Comparison of ENCODE assay signal across 24 cellular contexts in the genomic region with DNA sequence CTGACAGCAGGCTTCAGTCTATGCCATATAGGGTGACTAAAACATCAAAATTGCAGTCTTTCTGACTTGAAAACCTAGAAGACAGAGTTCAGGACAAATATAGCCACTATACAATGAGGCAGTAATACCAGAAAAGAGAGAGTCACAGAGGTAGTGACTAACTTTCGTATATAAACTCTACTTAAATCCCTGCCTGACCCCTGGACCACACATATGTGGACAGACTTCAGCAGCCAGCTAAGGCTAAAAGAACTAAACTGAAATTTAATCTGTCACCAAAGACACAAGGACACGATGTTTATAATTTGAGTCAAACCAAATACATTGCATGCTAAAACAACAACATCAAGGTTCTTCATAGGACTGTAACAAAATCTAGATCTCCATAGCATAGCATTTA.
A peak's percentile ranks its signal among the peaks of the same experiment; 100 is the strongest.
DNase-seq lines count a peak whose midpoint lies in the region; ATAC-seq, FAIRE-seq and TF ChIP-seq lines count a peak whose summit lies in the region.
"Had no signal": no experiment of that assay in that cellular context is flagged by ENCODE, and none has a peak within 500 bp of the region (broad histone marks: within the 10 kb centered on the region; RNA-seq: fewer than 3 reads in every experiment).

No MANE protein-coding gene starts in this region.

- CTCF ChIA-PET in IMR-90 (lab: Yijun Ruan, JAX), result no interaction called here
- CTCF ChIA-PET in K562 (lab: Yijun Ruan, JAX; ENCODE audit: low intra/inter-chr PET ratio), result no interaction called here

- H3K36me3 ChIP-seq in IMR-90 (ENCODE audit: control insufficient read depth, insufficient read depth, low read length), result no peaks in the 10 kb centered on the region
- H3K36me3 ChIP-seq in K562 (ENCODE audit: control insufficient read depth, insufficient read depth, low read length), result no peaks in the 10 kb centered on the region
- H3K36me3 ChIP-seq in uterus, result no peaks in the 10 kb centered on the region
- H3K36me3 ChIP-seq in GM23338 (ENCODE audit: insufficient read depth), result no peaks in the 10 kb centered on the region
- H3K36me3 ChIP-seq: BE2C, HAP-1 had no signal

- H2BK20ac ChIP-seq in IMR-90 (ENCODE audit: low read depth, low read length), result no peak overlapping the region

- TF ChIP-seq CTCF in IMR-90 (conservative IDR thresholded peaks at IDR 0.05; ENCODE audit: low read depth, low read length), result no peak
- no peak for TF ChIP-seq CTCF in K562 (IDR thresholded peaks at IDR 0.05 in 2 of 3, conservative IDR thresholded peaks at IDR 0.05 in 1 of 3; ENCODE audit: insufficient read depth in 2 of 3, low read depth in 1 of 3, low read length in 3 of 3)
- no peak for TF ChIP-seq CTCF in uterus (IDR thresholded peaks at IDR 0.05)
- TF ChIP-seq CTCF in GM23338 (conservative IDR thresholded peaks at IDR 0.05; ENCODE audit: low read depth in 2 of 2), result no peak

- H3K36me3 Mint-ChIP-seq in GM23338 (ENCODE audit: low read depth), result no peaks in the 10 kb centered on the region
- H3K36me3 Mint-ChIP-seq: CD4-positive, CD25-positive, alpha-beta regulatory T cell; IgD-negative memory B cell had no signal

- no peak overlapping the region for H2AFZ ChIP-seq in IMR-90 (replicated peaks; ENCODE audit: low read length, poor library complexity)
- no peak overlapping the region for H2AFZ ChIP-seq in K562 (ENCODE audit: low read depth, low read length)
- H2AFZ ChIP-seq in GM23338, result no peak overlapping the region

- no peak overlapping the region for H2BK120ac ChIP-seq in IMR-90 (ENCODE audit: low read depth, low read length)

- POLR2A ChIA-PET in IMR-90 (lab: Charles Lee; ENCODE audit: unreplicated experiment), result interaction anchor here (0.8 kb wide), 1 partner anchor 11 kb away, joined by 3 read pairs; no protein-coding TSS in a partner anchor
- POLR2A ChIA-PET in K562 (lab: Yijun Ruan, JAX), result interaction anchor here (0.7 kb wide), 1 partner anchor 8 kb away, joined by 3 read pairs; no protein-coding TSS in a partner anchor

- TF ChIP-seq EP300 in K562 (IDR thresholded peaks at IDR 0.05; ENCODE audit: low read length), result no peak

- in situ Hi-C loops in IMR-90 (cut with MboI; ENCODE audit: low sequenced_read_pairs), result no loop called here
- in situ Hi-C loops in K562 (cut with MboI), result no loop called here

- no peaks in the 10 kb centered on the region for H3K9me2 ChIP-seq in GM23338 (ENCODE audit: insufficient read depth)

- H3K27ac Mint-ChIP-seq in GM23338, result no peak overlapping the region
- H3K27ac Mint-ChIP-seq: CD4-positive, CD25-positive, alpha-beta regulatory T cell; CD8-positive, alpha-beta memory T cell; HFFc6; IgD-negative memory B cell had no signal

- H3K27ac ChIP-seq in IMR-90 (ENCODE audit: insufficient read depth, low read length) (no peak overlapping the region), K562 (ENCODE audit: extremely low read depth, low read depth, low read length) (no peak overlapping the region), uterus (no peak overlapping the region), GM23338 (ENCODE audit: low read depth) (no peak overlapping the region)

- H2BK5ac ChIP-seq in IMR-90 (ENCODE audit: low read depth, low read length, poor library complexity, severe bottlenecking), result no peak overlapping the region

- H4K5ac ChIP-seq in IMR-90 (ENCODE audit: low read depth, low read length), result no peak overlapping the region

- H3K9me1 ChIP-seq in IMR-90 (ENCODE audit: insufficient read depth, low read length), result no peaks in the 10 kb centered on the region
- no peaks in the 10 kb centered on the region for H3K9me1 ChIP-seq in K562 (ENCODE audit: control insufficient read depth, insufficient read depth, low read length)

- H3F3A ChIP-seq in GM23338 (replicated peaks; ENCODE audit: low read depth), result no peaks in the 10 kb centered on the region

- H2AK9ac ChIP-seq in IMR-90 (replicated peaks; ENCODE audit: low read depth, low read length, poor library complexity), result no peak overlapping the region

- H3K4me2 ChIP-seq in IMR-90 (ENCODE audit: low read depth, low read length), result no peak overlapping the region; the same call in 1 of the 2 replicates
- H3K4me2 ChIP-seq in K562 (ENCODE audit: insufficient read depth, low read length), result no peak overlapping the region
- no peak overlapping the region for H3K4me2 ChIP-seq in GM23338

- H3K4me1 ChIP-seq in IMR-90 (ENCODE audit: control insufficient read depth, insufficient read depth, low read length), result no peaks in the 10 kb centered on the region
- H3K4me1 ChIP-seq in K562 (replicated peaks in 1 of 2; ENCODE audit: control insufficient read depth in 2 of 2, insufficient read depth in 2 of 2, low read length in 2 of 2), result no peaks in the 10 kb centered on the region
- no peaks in the 10 kb centered on the region for H3K4me1 ChIP-seq in uterus
- no peaks in the 10 kb centered on the region for H3K4me1 ChIP-seq in GM23338 (ENCODE audit: insufficient read depth)
- H3K4me1 ChIP-seq: BE2C, HAP-1 had no signal

- WGBS in IMR-90 (ENCODE audit: extremely low coverage in 2 of 2, insufficient read length in 1 of 2), 2 experiments, result no CpG with 5 or more reads among the region's 2 CpGs
- 0% methylated on average over 2 of the region's 2 CpGs for WGBS in K562 (ENCODE audit: insufficient coverage, low coverage, missing lambda C conversion rate)

- no peak overlapping the region for H2BK15ac ChIP-seq in IMR-90 (ENCODE audit: low read depth, low read length)

- BruUV-seq in IMR-90 (replicated peaks; lab: Mats Ljungman, UMichigan) (no TSS peak), K562 (replicated peaks; lab: Mats Ljungman, UMichigan) (no TSS peak)

- H3K4me3 Mint-ChIP-seq in GM23338, result no peak overlapping the region
- H3K4me3 Mint-ChIP-seq: CD4-positive, CD25-positive, alpha-beta regulatory T cell; CD8-positive, alpha-beta memory T cell; HFFc6; IgD-negative memory B cell had no signal

- H3K4me1 Mint-ChIP-seq in GM23338, result no peaks in the 10 kb centered on the region
- H3K4me1 Mint-ChIP-seq: CD8-positive, alpha-beta memory T cell; IgD-negative memory B cell had no signal

- no peak overlapping the region for H3K23ac ChIP-seq in IMR-90 (ENCODE audit: low read depth, low read length)

- no peaks in the 10 kb centered on the region for H3K79me1 ChIP-seq in IMR-90 (ENCODE audit: low read depth in 1 of 2, low read length in 2 of 2)

- intact Hi-C loops in IMR-90 (cut with micrococcal nuclease) (no loop called here), K562 (cut with micrococcal nuclease) (no loop called here), uterus (cut with DNase I; ENCODE audit: low total_unique reads) (no loop called here)

- no peak overlapping the region for H3K14ac ChIP-seq in IMR-90 (replicated peaks; ENCODE audit: low read depth, low read length)

- H4K8ac ChIP-seq in IMR-90 (ENCODE audit: low read depth in 2 of 2, low read length in 2 of 2), result no peak overlapping the region

- no peak overlapping the region for H3K4ac ChIP-seq in IMR-90 (ENCODE audit: low read depth, low read length)

- DNase-seq in IMR-90, result peak; percentile 59
- DNase-seq in K562 (ENCODE audit: extremely low read depth in 1 of 4, low spot score in 3 of 4), result no peak
- peak; percentile 43 for DNase-seq in iris pigment epithelial cell (ENCODE audit: low read depth)
- DNase-seq in uterus, result no peak
- DNase-seq in GM23338 (ENCODE audit: low spot score), result no peak
- DNase-seq: ACHN; BE2C; C1 segment of cervical spinal cord; CD4-positive, CD25-positive, alpha-beta regulatory T cell; CD8-positive, alpha-beta memory T cell; COR-L47; DMS 273 treated with DMSO at 0.1 percent for 48 hours; DMS79; GDM1; HFFc6; KG1 had no signal

- H3K18ac ChIP-seq in IMR-90 (ENCODE audit: low read depth, low read length), result no peak overlapping the region

- H3K4me3 ChIP-seq in IMR-90 (ENCODE audit: insufficient read depth, low read depth, low read length) (no peak overlapping the region), K562 (no peak overlapping the region), uterus (no peak overlapping the region), GM23338 (no peak overlapping the region)
- H3K4me3 ChIP-seq: HAP-1 had no signal

- no peaks in the 10 kb centered on the region for H4K20me1 ChIP-seq in IMR-90 (ENCODE audit: insufficient read depth, low read length)
- H4K20me1 ChIP-seq in K562 (replicated peaks; ENCODE audit: control insufficient read depth, insufficient read depth, low read length), result no peaks in the 10 kb centered on the region
- H4K20me1 ChIP-seq in GM23338 (replicated peaks; ENCODE audit: insufficient read depth), result no peaks in the 10 kb centered on the region

- H3K27me3 ChIP-seq in IMR-90 (ENCODE audit: control insufficient read depth, insufficient read depth, low read length) (peaks cover 6% of the 10 kb centered on the region), K562 (ENCODE audit: control insufficient read depth in 2 of 2, insufficient read depth in 2 of 2, low read length in 2 of 2) (no peaks in the 10 kb centered on the region; a peak in 1 of 5 replicates), uterus (no peaks in the 10 kb centered on the region), GM23338 (ENCODE audit: insufficient read depth) (no peaks in the 10 kb centered on the region)

- ATAC-seq in IMR-90 (ENCODE audit: low read depth) (peak; percentile 75), K562 (no peak), HG03039 (IDR thresholded peaks at IDR 0.05; ENCODE audit: unreplicated experiment) (no peak), GM23338 (no peak)

- H4K91ac ChIP-seq in IMR-90 (ENCODE audit: insufficient read depth, low read depth, low read length), result no peak overlapping the region

- no peaks in the 10 kb centered on the region for H3K9me3 ChIP-seq in IMR-90 (ENCODE audit: control insufficient read depth, insufficient read depth, low read length)
- H3K9me3 ChIP-seq in K562 (replicated peaks; ENCODE audit: control insufficient read depth, insufficient read depth, low read depth, low read length), result no peaks in the 10 kb centered on the region
- H3K9me3 ChIP-seq in uterus, result no peaks in the 10 kb centered on the region
- H3K9me3 ChIP-seq: BE2C, HAP-1 had no signal

- dilution Hi-C loops in IMR-90 (cut with HindIII; ENCODE audit: low sequenced_read_pairs, unreplicated experiment), result no loop called here

- H3K56ac ChIP-seq in IMR-90 (ENCODE audit: extremely low read depth, insufficient read depth, low read length), result no peak overlapping the region

- no peak overlapping the region for H3K9ac ChIP-seq in IMR-90 (ENCODE audit: low read depth, low read length)
- no peak overlapping the region for H3K9ac ChIP-seq in K562 (ENCODE audit: insufficient read depth in 1 of 2, low read depth in 2 of 2, low read length in 2 of 2)

- H3K9me3 Mint-ChIP-seq in GM23338, result no peaks in the 10 kb centered on the region
- H3K9me3 Mint-ChIP-seq: HFFc6 had no signal

- no peak for TF ChIP-seq RAD21 in IMR-90 (IDR thresholded peaks at IDR 0.05; ENCODE audit: low read length)
- no peak for TF ChIP-seq RAD21 in K562 (CRISPR knock-in tag; conservative IDR thresholded peaks at IDR 0.05 in 1 of 2, IDR thresholded peaks at IDR 0.05 in 1 of 2)

- H2AK5ac ChIP-seq in IMR-90 (ENCODE audit: low read depth, low read length), result no peak overlapping the region

- TF ChIP-seq POLR2A in IMR-90 (IDR thresholded peaks at IDR 0.05; ENCODE audit: low read depth, low read length) (no peak), K562 (conservative IDR thresholded peaks at IDR 0.05) (no peak), uterus (IDR thresholded peaks at IDR 0.05) (no peak)

- H3K27me3 Mint-ChIP-seq in GM23338 (ENCODE audit: insufficient read depth, low read depth, poor library complexity), result peaks cover 4% of the 10 kb centered on the region

- FAIRE-seq in K562 (lab: Jason Lieb, UNC), result peak; percentile 48
- FAIRE-seq: A204.1, GM12892, GM18507, H1, HTR-8/SVneo had no signal

- no peaks in the 10 kb centered on the region for H3K79me2 ChIP-seq in K562 (ENCODE audit: control insufficient read depth, insufficient read depth, low read length)
- no peaks in the 10 kb centered on the region for H3K79me2 ChIP-seq in GM23338 (replicated peaks; ENCODE audit: insufficient read depth)

Comparison
In these comparisons a context has a peak if more than half of its experiments do, and no peak if none do; other contexts are left out.
1. DNase-seq: peak in IMR-90 (single experiment) and iris pigment epithelial cell (single experiment); none in K562 (0 of 4), uterus (0 of 2) and GM23338 (single experiment).